ENCODE assay signal across 8 cellular contexts in genomic region chr2:290090-290722, GRCh38. TPM values are rescaled to one million over a fixed set of nuclear protein-coding genes. Genes with fewer than 3 reads are reported as not detected.
A peak's percentile ranks its signal among the peaks of the same experiment; 100 is the strongest.
DNase-seq lines count a peak whose midpoint lies in the region; ATAC-seq, FAIRE-seq and TF ChIP-seq lines count a peak whose summit lies in the region.

No MANE protein-coding gene starts in this region.

- no peaks in the 10 kb centered on the region for H3K9me3 Mint-ChIP-seq in activated CD4-positive, alpha-beta T cell treated with anti-CD3 and anti-CD28 coated beads, Interleukin-2, amount 10 ng/mL, durations not matched to agents 7 days and 5 days

- H3K9ac ChIP-seq in liver (ENCODE audit: low read depth in 1 of 2, low read length in 2 of 2): peak overlapping the region in 1 of 2 donors; percentile 71

- no peak overlapping the region for H3K27ac Mint-ChIP-seq in activated CD4-positive, alpha-beta T cell treated with anti-CD3 and anti-CD28 coated beads, Interleukin-2, amount 10 ng/mL, durations not matched to agents 7 days and 5 days

- POLR2A ChIA-PET in activated CD4-positive, alpha-beta T cell treated with anti-CD3 and anti-CD28 coated beads, Interleukin-2, amount 10 ng/mL, durations not matched to agents 7 days and 5 days (lab: Charles Lee): no interaction called here

- H3K4me3 Mint-ChIP-seq in activated CD4-positive, alpha-beta T cell treated with anti-CD3 and anti-CD28 coated beads, Interleukin-2, amount 10 ng/mL, durations not matched to agents 7 days and 5 days: peak overlapping the region; percentile 52

- peaks cover 46% of the 10 kb centered on the region for H3K27me3 Mint-ChIP-seq in activated CD4-positive, alpha-beta T cell treated with anti-CD3 and anti-CD28 coated beads, Interleukin-2, amount 10 ng/mL, durations not matched to agents 7 days and 5 days

- H3K36me3 Mint-ChIP-seq in activated CD4-positive, alpha-beta T cell treated with anti-CD3 and anti-CD28 coated beads, Interleukin-2, amount 10 ng/mL, durations not matched to agents 7 days and 5 days (ENCODE audit: low read depth): no peaks in the 10 kb centered on the region

- DNase-seq in D721Med (ENCODE audit: insufficient read length, low spot score) (peak; percentile 41), LoVo (ENCODE audit: low spot score) (peak; percentile 57)
- DNase-seq in activated CD4-positive, alpha-beta T cell treated with anti-CD3 and anti-CD28 coated beads, Interleukin-2, amount 10 ng/mL, durations not matched to agents 7 days and 5 days: peak; percentile 42
- peak; percentile 35 for DNase-seq in effector CD4-positive, alpha-beta T cell
- DNase-seq in stimulated activated CD4-positive, alpha-beta T cell treated with anti-CD3 and anti-CD28 coated beads, Interleukin-4, amount 100 ng/mL, for 1 hour: peak; percentile 49

- TF ChIP-seq RAD21 in liver (IDR thresholded peaks at IDR 0.05): peak; percentile 92 to 94

- no peak overlapping the region for H3K27ac ChIP-seq in liver (ENCODE audit: low read depth in 1 of 2, low read length in 2 of 2)

- CTCF ChIA-PET in activated CD4-positive, alpha-beta T cell treated with anti-CD3 and anti-CD28 coated beads, Interleukin-2, amount 10 ng/mL, durations not matched to agents 7 days and 5 days (lab: Charles Lee): interaction anchor here (0.8 to 1.7 kb wide), 6 partner anchors 9 to 278 kb away, joined by 3 to 5 read pairs (median 3); no protein-coding TSS in a partner anchor

- no peaks in the 10 kb centered on the region for H3K9me3 ChIP-seq in liver (ENCODE audit: control insufficient read depth in 4 of 4, low read length in 3 of 4)

- H3K36me3 ChIP-seq in liver (ENCODE audit: control insufficient read depth in 4 of 4, insufficient read depth in 3 of 4, low read depth in 1 of 4, low read length in 3 of 4): no peaks in the 10 kb centered on the region

- H3K27me3 ChIP-seq in liver (ENCODE audit: control insufficient read depth in 4 of 4, insufficient read depth in 4 of 4, low read length in 3 of 4): peaks cover 0 to 8% (median 2%) of the 10 kb centered on the region in 4 donors

- 7% methylated on average over 15 of the region's 15 CpGs for WGBS in liver

- peak; percentile 76 for TF ChIP-seq CTCF in D721Med (IDR thresholded peaks at IDR 0.05; ENCODE audit: insufficient read depth, missing control alignments)
- TF ChIP-seq CTCF in liver (IDR thresholded peaks at IDR 0.05; ENCODE audit: low read depth, low read length, missing input control): peak; percentile 78

- no peak for FAIRE-seq in D721Med (lab: Jason Lieb, UNC)

- H3K4me1 ChIP-seq in liver (ENCODE audit: control insufficient read depth in 4 of 4, insufficient read depth in 4 of 4, low read length in 3 of 4): peaks cover 13 to 26% (median 18%) of the 10 kb centered on the region in 4 donors

- peak overlapping the region; percentile 63 to 79 (median 78) for H3K4me3 ChIP-seq in liver (ENCODE audit: low read depth in 1 of 3, low read length in 3 of 3)

- H3K4me1 Mint-ChIP-seq in activated CD4-positive, alpha-beta T cell treated with anti-CD3 and anti-CD28 coated beads, Interleukin-2, amount 10 ng/mL, durations not matched to agents 7 days and 5 days: peaks cover 5% of the 10 kb centered on the region

- no peak for ATAC-seq in HG03469 (IDR thresholded peaks at IDR 0.05; ENCODE audit: unreplicated experiment)
- ATAC-seq in GM21723 (IDR thresholded peaks at IDR 0.05; ENCODE audit: unreplicated experiment): no peak

TF ChIP-seq in liver, 16 proteins besides CTCF, POLR2A, EP300 and RAD21:
- TF ChIP-seq SP1 (IDR thresholded peaks at IDR 0.05): no peak
- no peak for TF ChIP-seq NR2F2 (IDR thresholded peaks at IDR 0.05)
- TF ChIP-seq FOXA2 (IDR thresholded peaks at IDR 0.05): no peak
- no peak for TF ChIP-seq REST (IDR thresholded peaks at IDR 0.05)
- no peak for TF ChIP-seq FOXA1 (IDR thresholded peaks at IDR 0.05)
- no peak for TF ChIP-seq EGR1 (IDR thresholded peaks at IDR 0.05; ENCODE audit: low read depth in 2 of 2)
- no peak for TF ChIP-seq MAX (IDR thresholded peaks at IDR 0.05)
- no peak for TF ChIP-seq YY1 (IDR thresholded peaks at IDR 0.05)
TF ChIP-seq in liver: peak in this region for 0.

RNA-seq across cellular contexts. Expression of gene ALKAL2, which starts 2.3 kb away (rescaled TPM):
- total RNA-seq in activated CD4-positive, alpha-beta T cell treated with anti-CD3 and anti-CD28 coated beads, Interleukin-2, amount 10 ng/mL, durations not matched to agents 7 days and 5 days: not detected
- 1 to 10 TPM in 1 of 2 donors, not detected in 1; 1.6 TPM for total RNA-seq in liver
- polyA plus RNA-seq in liver: 1 to 10 TPM; 1.9 to 3.1 TPM

RNA-seq across cellular contexts. Expression of gene ACP1, which starts 25.5 kb away (rescaled TPM):
- total RNA-seq in activated CD4-positive, alpha-beta T cell treated with anti-CD3 and anti-CD28 coated beads, Interleukin-2, amount 10 ng/mL, durations not matched to agents 7 days and 5 days: 10 to 100 TPM; 85.3 to 90.8 TPM
- total RNA-seq in liver: 100 to 1,000 TPM in 1 of 2 donors, 10 to 100 TPM in 1; 59.9 to 115 TPM
- polyA plus RNA-seq in liver: 10 to 100 TPM; 60.2 to 91.3 TPM

RNA-seq across cellular contexts. Expression of gene SH3YL1, which starts 26.4 kb away (rescaled TPM):
- 10 to 100 TPM; 19.6 to 21.0 TPM for total RNA-seq in activated CD4-positive, alpha-beta T cell treated with anti-CD3 and anti-CD28 coated beads, Interleukin-2, amount 10 ng/mL, durations not matched to agents 7 days and 5 days
- 10 to 100 TPM; 17.2 to 19.2 TPM for total RNA-seq in liver
- 10 to 100 TPM in 1 of 2 donors, 1 to 10 TPM in 1; 6.4 to 10.6 TPM for polyA plus RNA-seq in liver
